Comparison of ENCODE assay signal across 2 cellular contexts in genomic region chr16:85704900-85705846, GRCh38.
TF ChIP-seq lines count a peak whose summit lies in the region.

No MANE protein-coding gene starts in this region.

TF ChIP-seq in K562, 482 proteins besides CTCF, POLR2A, EP300 and RAD21:
- TF ChIP-seq MAX (CRISPR knock-in tag; IDR thresholded peaks at IDR 0.05), result 0 out of 2 replicates have a peak, but pooled peaks have one; percentile 32
- no peak for TF ChIP-seq SETDB1 (IDR thresholded peaks at IDR 0.05; ENCODE audit: low read length)
- TF ChIP-seq HDAC1 (IDR thresholded peaks at IDR 0.05), result no peak
- TF ChIP-seq TSC22D4 (tag; IDR thresholded peaks at IDR 0.05), result no peak

TF ChIP-seq in liver, 16 proteins besides CTCF, POLR2A, EP300 and RAD21:
- TF ChIP-seq SP1 (IDR thresholded peaks at IDR 0.05), result no peak
- no peak for TF ChIP-seq ATF3 (IDR thresholded peaks at IDR 0.05)
